In genomic region chr19:10670187-10670586, GRCh38 we compare ENCODE assay signal across 23 cellular contexts. TPM values are rescaled to one million over a fixed set of nuclear protein-coding genes. Genes with fewer than 3 reads are reported as not detected.
DNase-seq lines count a peak whose midpoint lies in the region; ATAC-seq lines count a peak whose summit lies in the region.
"Had no signal": no experiment of that assay in that cellular context is flagged by ENCODE, and none has a peak within 500 bp of the region (broad histone marks: within the 10 kb centered on the region; RNA-seq: fewer than 3 reads in every experiment).

No MANE protein-coding gene starts in this region.

- no peaks in the 10 kb centered on the region for H3K9me3 ChIP-seq in SK-N-MC (ENCODE audit: low read depth, low read length)
- H3K9me3 ChIP-seq: A549, colonic mucosa, lower lobe of right lung, testis had no signal

- no peak overlapping the region for H3K4me3 Mint-ChIP-seq in activated T-cell treated with anti-CD3 and anti-CD28 coated beads, Interleukin-2, amount 50 U/mL, for 72 hours
- H3K4me3 Mint-ChIP-seq in activated T-cell treated with anti-CD3 and anti-CD28 coated beads, Interleukin-2, amount 50 U/mL, for 4 hours, result no peak overlapping the region
- H3K4me3 Mint-ChIP-seq: activated B cell treated with CpG ODN at 0.5 μM for 24 hours; activated CD8-positive, alpha-beta T cell treated with anti-CD3 and anti-CD28 coated beads, Interleukin-2, amount 10 ng/mL, durations not matched to agents 7 days and 5 days; activated naive CD4-positive, alpha-beta T cell treated with anti-CD3 and anti-CD28 coated beads, Interleukin-2, amount 50 U/mL, for 24 hours; CD4-positive, alpha-beta T cell; T-helper 2 cell treated with Interferon-gamma antibody and Interleukin-4, amounts not matched to agents 5 μg/mL and 100 μg/mL, for 36 hours had no signal

- no peak for DNase-seq in activated T-cell treated with anti-CD3 and anti-CD28 coated beads, Interleukin-2, amount 50 U/mL, for 72 hours
- no peak for DNase-seq in activated T-cell treated with anti-CD3 and anti-CD28 coated beads, Interleukin-2, amount 50 U/mL, for 4 hours
- DNase-seq in SK-N-MC (ENCODE audit: low read depth, low spot score) (no peak), fibroblast of peridontal ligament (ENCODE audit: extremely low read depth) (peak; percentile 47), sciatic nerve (ENCODE audit: low spot score) (no peak), NCI-H187 treated with DMSO at 0.1 percent for 48 hours (lab: John Stamatoyannopoulos, UW) (no peak)
- DNase-seq: activated B cell treated with CpG ODN at 0.5 μM for 24 hours; activated CD8-positive, alpha-beta T cell treated with anti-CD3 and anti-CD28 coated beads, Interleukin-2, amount 10 ng/mL, durations not matched to agents 7 days and 5 days; CD4-positive, alpha-beta T cell; colonic mucosa; DMS153; GF-D8; KG1; lower lobe of right lung; NCI-H2029; testis had no signal

- intact Hi-C loops in sciatic nerve (cut with DNase I), result no loop called here

- peak overlapping the region; percentile 19 for H3K27ac Mint-ChIP-seq in activated T-cell treated with anti-CD3 and anti-CD28 coated beads, Interleukin-2, amount 50 U/mL, for 72 hours
- H3K27ac Mint-ChIP-seq: activated B cell treated with CpG ODN at 0.5 μM for 24 hours; T-helper 2 cell treated with Interferon-gamma antibody and Interleukin-4, amounts not matched to agents 5 μg/mL and 100 μg/mL, for 36 hours had no signal

- no peaks in the 10 kb centered on the region for H3K9me3 Mint-ChIP-seq in activated T-cell treated with anti-CD3 and anti-CD28 coated beads, Interleukin-2, amount 50 U/mL, for 72 hours
- no peaks in the 10 kb centered on the region for H3K9me3 Mint-ChIP-seq in activated T-cell treated with anti-CD3 and anti-CD28 coated beads, Interleukin-2, amount 50 U/mL, for 4 hours
- H3K9me3 Mint-ChIP-seq: activated B cell treated with CpG ODN at 0.5 μM for 24 hours; activated naive CD4-positive, alpha-beta T cell treated with anti-CD3 and anti-CD28 coated beads, Interleukin-2, amount 50 U/mL, for 24 hours; CD4-positive, alpha-beta T cell; T-helper 2 cell treated with Interferon-gamma antibody and Interleukin-4, amounts not matched to agents 5 μg/mL and 100 μg/mL, for 36 hours had no signal

- no peak overlapping the region for H3K4me3 ChIP-seq in SK-N-MC
- H3K4me3 ChIP-seq: A549, colonic mucosa, GM12878, hepatocyte, lower lobe of right lung, testis had no signal

- H3K9ac ChIP-seq in SK-N-MC (ENCODE audit: insufficient read length), result no peak overlapping the region

- 0 out of 2 replicates have a peak overlapping the region, but pooled peaks have one; percentile 30 for H3K27ac ChIP-seq in SK-N-MC
- H3K27ac ChIP-seq: A549, colonic mucosa, hepatocyte, lower lobe of right lung, testis had no signal

- peaks cover 80% of the 10 kb centered on the region for H3K36me3 ChIP-seq in SK-N-MC (ENCODE audit: insufficient read depth, low read length)

- H3K27me3 Mint-ChIP-seq in activated T-cell treated with anti-CD3 and anti-CD28 coated beads, Interleukin-2, amount 50 U/mL, for 72 hours (ENCODE audit: low read depth), result no peaks in the 10 kb centered on the region
- no peaks in the 10 kb centered on the region for H3K27me3 Mint-ChIP-seq in activated T-cell treated with anti-CD3 and anti-CD28 coated beads, Interleukin-2, amount 50 U/mL, for 4 hours (ENCODE audit: low read depth)
- H3K27me3 Mint-ChIP-seq: activated B cell treated with CpG ODN at 0.5 μM for 24 hours; activated naive CD4-positive, alpha-beta T cell treated with anti-CD3 and anti-CD28 coated beads, Interleukin-2, amount 50 U/mL, for 24 hours; CD4-positive, alpha-beta T cell had no signal

- ATAC-seq in activated T-cell treated with anti-CD3 and anti-CD28 coated beads, Interleukin-2, amount 50 U/mL, for 72 hours (replicated peaks in 1 of 2), result no peak
- ATAC-seq in activated T-cell treated with anti-CD3 and anti-CD28 coated beads, Interleukin-2, amount 50 U/mL, for 4 hours, result no peak
- ATAC-seq in sciatic nerve, result peak; percentile 87
- ATAC-seq in HG03439 (IDR thresholded peaks at IDR 0.05; ENCODE audit: unreplicated experiment), result no peak
- no peak for ATAC-seq in HG03469 (IDR thresholded peaks at IDR 0.05; ENCODE audit: unreplicated experiment)
- ATAC-seq: A549; activated CD8-positive, alpha-beta T cell treated with anti-CD3 and anti-CD28 coated beads, Interleukin-2, amount 10 ng/mL, durations not matched to agents 7 days and 5 days; GM12878; lower lobe of right lung had no signal

- peaks cover 2 to 22% of the 10 kb centered on the region in 2 donors for H3K36me3 Mint-ChIP-seq in activated T-cell treated with anti-CD3 and anti-CD28 coated beads, Interleukin-2, amount 50 U/mL, for 72 hours (ENCODE audit: insufficient read depth in 2 of 2)
- H3K36me3 Mint-ChIP-seq in activated T-cell treated with anti-CD3 and anti-CD28 coated beads, Interleukin-2, amount 50 U/mL, for 4 hours (ENCODE audit: insufficient read depth), result peaks cover 26% of the 10 kb centered on the region

- H3K4me1 Mint-ChIP-seq in activated T-cell treated with anti-CD3 and anti-CD28 coated beads, Interleukin-2, amount 50 U/mL, for 72 hours (ENCODE audit: low read depth), result peaks cover 34% of the 10 kb centered on the region
- peaks cover 33% of the 10 kb centered on the region for H3K4me1 Mint-ChIP-seq in activated T-cell treated with anti-CD3 and anti-CD28 coated beads, Interleukin-2, amount 50 U/mL, for 4 hours (ENCODE audit: low read depth)

RNA-seq across cellular contexts. Expression of gene ILF3, which starts 16.0 kb away (rescaled TPM):
- 100 to 1,000 TPM; 297 to 311 TPM for total RNA-seq in activated T-cell treated with anti-CD3 and anti-CD28 coated beads, Interleukin-2, amount 50 U/mL, for 72 hours
- total RNA-seq in activated T-cell treated with anti-CD3 and anti-CD28 coated beads, Interleukin-2, amount 50 U/mL, for 4 hours, result 100 to 1,000 TPM; 651 to 686 (median 684) TPM
- total RNA-seq in sciatic nerve, result 198 TPM

RNA-seq across cellular contexts. Expression of gene QTRT1, which starts 31.1 kb away (rescaled TPM):
- 10 to 100 TPM; 48.9 to 49.5 TPM for total RNA-seq in activated T-cell treated with anti-CD3 and anti-CD28 coated beads, Interleukin-2, amount 50 U/mL, for 72 hours
- total RNA-seq in activated T-cell treated with anti-CD3 and anti-CD28 coated beads, Interleukin-2, amount 50 U/mL, for 4 hours, result 100 to 1,000 TPM; 117 to 122 (median 120) TPM
- 43.8 TPM for total RNA-seq in sciatic nerve

RNA-seq across cellular contexts. Expression of gene SLC44A2, which starts 44.8 kb away (rescaled TPM):
- total RNA-seq in activated T-cell treated with anti-CD3 and anti-CD28 coated beads, Interleukin-2, amount 50 U/mL, for 72 hours, result 100 to 1,000 TPM; 131 to 148 TPM
- 10 to 100 TPM; 41.5 to 45.8 (median 44.3) TPM for total RNA-seq in activated T-cell treated with anti-CD3 and anti-CD28 coated beads, Interleukin-2, amount 50 U/mL, for 4 hours
- 281 TPM for total RNA-seq in sciatic nerve

RNA-seq across cellular contexts. Expression of gene DNM2, which starts 47.7 kb away (rescaled TPM):
- 100 to 1,000 TPM; 241 to 266 TPM for total RNA-seq in activated T-cell treated with anti-CD3 and anti-CD28 coated beads, Interleukin-2, amount 50 U/mL, for 72 hours
- 100 to 1,000 TPM; 152 to 161 (median 158) TPM for total RNA-seq in activated T-cell treated with anti-CD3 and anti-CD28 coated beads, Interleukin-2, amount 50 U/mL, for 4 hours
- 136 TPM for total RNA-seq in sciatic nerve
